Comparison of ENCODE assay signal across 8 cellular contexts in the genomic region with DNA sequence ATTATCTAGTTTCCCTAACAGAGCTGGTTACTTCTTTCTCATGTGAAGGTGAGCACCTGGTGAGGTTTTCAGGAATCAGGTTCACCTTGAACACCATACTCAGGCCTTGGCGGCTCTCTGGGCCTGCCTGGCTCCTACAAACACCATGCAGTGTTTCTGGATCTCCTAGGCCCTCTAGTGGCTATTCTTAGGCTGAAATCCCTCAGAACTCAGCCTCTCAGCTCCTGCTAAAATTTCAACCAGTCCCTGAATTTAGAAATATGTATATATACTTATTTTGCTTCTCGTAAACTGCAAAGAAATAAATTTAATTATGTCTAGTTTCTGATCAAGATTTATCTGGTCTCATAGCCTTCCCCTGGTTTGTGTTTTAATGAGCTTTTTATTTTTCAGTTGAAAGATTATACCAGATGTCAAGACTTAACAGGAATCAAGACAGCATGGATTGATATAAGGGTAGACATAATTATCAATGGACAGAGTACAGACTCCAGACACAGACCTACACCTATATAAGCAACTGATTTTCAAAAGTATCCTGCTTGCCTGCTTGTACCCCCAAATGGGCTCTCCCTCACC. TPM values are rescaled to one million over a fixed set of nuclear protein-coding genes. Genes with fewer than 3 reads are reported as not detected.
DNase-seq lines count a peak whose midpoint lies in the region; ATAC-seq and TF ChIP-seq lines count a peak whose summit lies in the region.

No MANE protein-coding gene starts in this region.

- no peaks in the 10 kb centered on the region for H3K4me1 ChIP-seq in spleen

- H3K36me3 ChIP-seq in BJ (ENCODE audit: control insufficient read depth, insufficient read depth, low read length), result no peaks in the 10 kb centered on the region
- H3K36me3 ChIP-seq in spleen, result no peaks in the 10 kb centered on the region

- no peak for DNase-seq in BJ (ENCODE audit: low read depth)
- DNase-seq in NCI-H526 (lab: John Stamatoyannopoulos, UW), result peak; percentile 57 to 78
- DNase-seq in anterior cingulate cortex (lab: John Stamatoyannopoulos, UW), result peak in 32 of 58 donors; percentile 1 to 71 (median 22)
- peak; percentile 13 to 65 for DNase-seq in hippocampal formation (lab: John Stamatoyannopoulos, UW)
- DNase-seq in spleen, result no peak
- DNase-seq in T-helper 9 cell, result no peak

- intact Hi-C loops in spleen (cut with DNase I; ENCODE audit: low total_unique reads), result loop anchor here (5.0 kb wide), 1 partner anchor 113 kb away; no protein-coding TSS in a partner anchor

- H3K4me3 ChIP-seq in BJ (ENCODE audit: low read depth, low read length), result no peak overlapping the region
- no peak overlapping the region for H3K4me3 ChIP-seq in spleen

- no peak for TF ChIP-seq POLR2A in spleen (IDR thresholded peaks at IDR 0.05)

- CTCF ChIA-PET in BJ (lab: Yijun Ruan, JAX), result interaction anchor here (0.7 to 8.3 kb wide), 44 partner anchors 8 to 1292 kb away, joined by 3 to 208 read pairs (median 4); a partner anchor contains a TSS

- no peaks in the 10 kb centered on the region for H3K9me3 ChIP-seq in spleen

- WGBS in spleen, 5 donors, result 36 to 53% (median 50%) methylated on average over 2 of the region's 2 CpGs

- H3K27me3 ChIP-seq in BJ (ENCODE audit: control insufficient read depth, insufficient read depth, low read length) (no peaks in the 10 kb centered on the region), spleen (replicated peaks in 1 of 7) (no peaks in the 10 kb centered on the region)

- peak; percentile 87 for TF ChIP-seq CTCF in BJ (IDR thresholded peaks at IDR 0.05; ENCODE audit: insufficient read depth, low read depth, low read length)
- TF ChIP-seq CTCF in spleen (IDR thresholded peaks at IDR 0.05 in 8 of 11, conservative IDR thresholded peaks at IDR 0.05 in 3 of 11), result peak; percentile 16 to 81 (median 53)

- H3K27ac ChIP-seq in spleen, result no peak overlapping the region

- POLR2A ChIA-PET in BJ (lab: Charles Lee), result no interaction called here

- ATAC-seq in GM18519 (IDR thresholded peaks at IDR 0.05; ENCODE audit: low FRiP score, unreplicated experiment) (peak; percentile 76), HG03442 (IDR thresholded peaks at IDR 0.05; ENCODE audit: unreplicated experiment) (peak; percentile 90)

RNA-seq across cellular contexts. Expression of a gene that starts 55.9 kb away (rescaled TPM):
- polyA plus RNA-seq in BJ (2011; rRNA removed), result 0.70 and 1.1 TPM in 2 replicates
- polyA minus RNA-seq in BJ (2011; rRNA and poly(A)+ RNA removed), result 0.41 and 0.62 TPM in 2 replicates
- total RNA-seq in spleen, result 1 to 10 TPM; 1.8 to 3.2 (median 2.3) TPM
- polyA plus RNA-seq in spleen, result under 1 TPM; 0.58 to 0.77 (median 0.67) TPM

Comparison
In these comparisons a context has a peak if more than half of its experiments do, and no peak if none do; other contexts are left out.
1. DNase-seq: peak in NCI-H526 (2 of 2), anterior cingulate cortex (32 of 58) and hippocampal formation (2 of 2); none in BJ (single experiment), spleen (single experiment) and T-helper 9 cell (single experiment).